ENCODE assay signal across 1 cellular context in the genomic region with DNA sequence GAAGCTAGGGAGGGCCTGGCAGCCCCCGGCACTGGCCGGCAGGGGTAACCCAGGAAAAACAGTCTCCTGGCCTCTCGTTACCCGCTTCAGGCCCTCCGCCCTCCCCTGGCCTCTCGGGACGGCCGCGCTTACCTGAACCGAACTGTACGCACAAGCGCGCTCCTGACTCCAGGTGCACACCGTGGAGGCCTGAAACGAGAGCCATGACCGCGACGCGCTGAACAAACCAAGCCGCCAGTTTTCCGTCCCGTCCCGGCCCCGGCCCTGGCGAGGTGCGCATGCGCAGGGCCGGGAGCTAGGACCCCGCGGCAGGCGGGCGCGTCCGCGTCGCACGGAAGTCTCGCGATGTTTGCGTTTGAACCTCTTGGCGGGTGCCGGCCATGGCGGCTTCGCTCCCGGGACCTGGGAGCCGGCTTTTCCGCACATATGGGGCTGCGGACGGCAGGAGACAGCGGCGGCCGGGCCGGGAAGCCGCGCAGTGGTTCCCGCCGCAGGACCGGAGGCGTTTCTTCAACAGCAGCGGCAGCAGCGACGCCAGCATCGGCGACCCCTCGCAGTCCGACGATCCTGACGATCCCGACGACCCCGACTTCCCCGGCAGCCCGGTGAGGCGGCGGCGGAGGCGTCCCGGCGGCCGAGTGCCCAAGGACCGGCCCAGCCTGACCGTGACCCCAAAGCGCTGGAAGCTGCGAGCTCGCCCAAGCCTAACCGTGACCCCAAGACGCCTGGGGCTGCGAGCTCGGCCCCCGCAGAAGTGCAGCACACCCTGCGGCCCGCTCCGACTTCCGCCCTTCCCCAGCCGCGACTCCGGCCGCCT.
TF ChIP-seq lines count a peak whose summit lies in the region.

A gene (plus strand): TSS at position 348 of the 817 bp plus-strand sequence. CDS start 33 bp downstream, at position 381.

TF ChIP-seq in HepG2, 621 proteins besides CTCF, POLR2A, EP300 and RAD21 (continued from another document and continues in another):
- TF ChIP-seq, protein P1, sequence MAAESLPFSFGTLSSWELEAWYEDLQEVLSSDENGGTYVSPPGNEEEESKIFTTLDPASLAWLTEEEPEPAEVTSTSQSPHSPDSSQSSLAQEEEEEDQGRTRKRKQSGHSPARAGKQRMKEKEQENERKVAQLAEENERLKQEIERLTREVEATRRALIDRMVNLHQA (CRISPR knock-in tag; IDR thresholded peaks at IDR 0.05), result 0 out of 2 replicates have a peak, but pooled peaks have one; percentile 39
- TF ChIP-seq ZNF543 (CRISPR knock-in tag; IDR thresholded peaks at IDR 0.05) (peak; percentile 67), MAZ (IDR thresholded peaks at IDR 0.05; ENCODE audit: borderline replicate concordance, low read depth, low read length) (no peak), MAZ (CRISPR knock-in tag; IDR thresholded peaks at IDR 0.05; ENCODE audit: low read depth) (peak; percentile 60; the same call in 1 of the 2 replicates), RARA (CRISPR knock-in tag; IDR thresholded peaks at IDR 0.05) (peak; percentile 8; the same call in 1 of the 2 replicates), TAF1 (CRISPR knock-in tag; IDR thresholded peaks at IDR 0.05) (peak; percentile 97), KDM2A (CRISPR knock-in tag; IDR thresholded peaks at IDR 0.05; ENCODE audit: borderline replicate concordance, low read depth) (peak; percentile 96), ZNF782 (CRISPR knock-in tag; IDR thresholded peaks at IDR 0.05; ENCODE audit: borderline replicate concordance) (peak; percentile 62; the same call in 1 of the 2 replicates), REXO4 (CRISPR knock-in tag; IDR thresholded peaks at IDR 0.05; ENCODE audit: borderline replicate concordance) (peak; percentile 54; the same call in 1 of the 2 replicates), ZNF17 (CRISPR knock-in tag; IDR thresholded peaks at IDR 0.05) (no peak), NKX3-1 (CRISPR knock-in tag; IDR thresholded peaks at IDR 0.05) (no peak), CHD2 (IDR thresholded peaks at IDR 0.05; ENCODE audit: low read depth, low read length) (peak; percentile 98), KDM5A (IDR thresholded peaks at IDR 0.05; ENCODE audit: borderline replicate concordance, low read length) (peak; percentile 74), POGZ (CRISPR knock-in tag; IDR thresholded peaks at IDR 0.05) (peak; percentile 98), ZNF615 (CRISPR knock-in tag; IDR thresholded peaks at IDR 0.05; ENCODE audit: borderline replicate concordance) (no peak), NFATC3 (CRISPR knock-in tag; IDR thresholded peaks at IDR 0.05) (peak; percentile 37; the same call in 1 of the 2 replicates), ZNF746 (CRISPR knock-in tag; IDR thresholded peaks at IDR 0.05) (no peak), SOX13 (IDR thresholded peaks at IDR 0.05) (no peak), SOX13 (CRISPR knock-in tag; conservative IDR thresholded peaks at IDR 0.05 in 1 of 2, IDR thresholded peaks at IDR 0.05 in 1 of 2) (no peak), EEA1 (CRISPR knock-in tag; IDR thresholded peaks at IDR 0.05; ENCODE audit: borderline replicate concordance) (no peak), TBL1XR1 (IDR thresholded peaks at IDR 0.05; ENCODE audit: borderline replicate concordance, low read length, partially characterized antibody) (peak; percentile 57), HNRNPH1 (optimal IDR thresholded peaks at IDR 0.05; ENCODE audit: low read depth, low read length) (peak; percentile 51), RFXAP (CRISPR knock-in tag; IDR thresholded peaks at IDR 0.05; ENCODE audit: borderline replicate concordance) (peak; percentile 36; the same call in 1 of the 2 replicates), ZNF878 (CRISPR knock-in tag; IDR thresholded peaks at IDR 0.05) (no peak), RFX5 (IDR thresholded peaks at IDR 0.05; ENCODE audit: low read depth, low read length) (no peak), PAWR (CRISPR knock-in tag; IDR thresholded peaks at IDR 0.05; ENCODE audit: borderline replicate concordance) (0 out of 2 replicates have a peak, but pooled peaks have one; percentile 45), PITX1 (CRISPR knock-in tag; IDR thresholded peaks at IDR 0.05) (peak; percentile 52; the same call in 1 of the 2 replicates), ZBTB3 (CRISPR knock-in tag; IDR thresholded peaks at IDR 0.05; ENCODE audit: borderline replicate concordance, low read depth) (no peak; the same call in 1 of the 2 replicates), ATM (IDR thresholded peaks at IDR 0.05; ENCODE audit: borderline replicate concordance) (no peak), ZNF441 (CRISPR knock-in tag; IDR thresholded peaks at IDR 0.05; ENCODE audit: borderline replicate concordance) (peak; percentile 82; the same call in 1 of the 2 replicates), ZNF672 (CRISPR knock-in tag; IDR thresholded peaks at IDR 0.05) (0 out of 2 replicates have a peak, but pooled peaks have one; percentile 70), FOXK1 (CRISPR knock-in tag; IDR thresholded peaks at IDR 0.05; ENCODE audit: borderline replicate concordance, low read depth) (peak; percentile 85; the same call in 1 of the 2 replicates), ZNF552 (CRISPR knock-in tag; IDR thresholded peaks at IDR 0.05; ENCODE audit: borderline replicate concordance) (peak; percentile 42), ZNF598 (CRISPR knock-in tag; IDR thresholded peaks at IDR 0.05; ENCODE audit: borderline replicate concordance) (peak; percentile 93; the same call in 1 of the 2 replicates), ZNF225 (CRISPR knock-in tag; IDR thresholded peaks at IDR 0.05) (peak; percentile 44; the same call in 1 of the 2 replicates), SNAI1 (CRISPR knock-in tag; IDR thresholded peaks at IDR 0.05; ENCODE audit: borderline replicate concordance) (peak; percentile 97), AHR (CRISPR knock-in tag; IDR thresholded peaks at IDR 0.05) (peak; percentile 80), ZFP37 (CRISPR knock-in tag; IDR thresholded peaks at IDR 0.05; ENCODE audit: borderline replicate concordance) (no peak), ZFP62 (CRISPR knock-in tag; IDR thresholded peaks at IDR 0.05) (no peak), ZNF160 (CRISPR knock-in tag; IDR thresholded peaks at IDR 0.05) (peak; percentile 88), ZMAT3 (CRISPR knock-in tag; conservative IDR thresholded peaks at IDR 0.05) (peak; percentile 59; the same call in 1 of the 2 replicates), CCDC6 (CRISPR knock-in tag; IDR thresholded peaks at IDR 0.05) (peak; percentile 80; the same call in 1 of the 2 replicates), YEATS4 (CRISPR knock-in tag; IDR thresholded peaks at IDR 0.05; ENCODE audit: borderline replicate concordance) (peak; percentile 78; the same call in 1 of the 2 replicates), ATF7 (IDR thresholded peaks at IDR 0.05) (no peak), ATF7 (CRISPR knock-in tag; IDR thresholded peaks at IDR 0.05) (0 out of 2 replicates have a peak, but pooled peaks have one; percentile 31), SIN3B (IDR thresholded peaks at IDR 0.05; ENCODE audit: low read length) (peak; percentile 96), ZNF775 (CRISPR knock-in tag; IDR thresholded peaks at IDR 0.05; ENCODE audit: borderline replicate concordance) (0 out of 2 replicates have a peak, but pooled peaks have one; percentile 60), RBM22 (optimal IDR thresholded peaks at IDR 0.05; ENCODE audit: low read length) (no peak), ZBTB42 (CRISPR knock-in tag; IDR thresholded peaks at IDR 0.05) (peak; percentile 87; the same call in 1 of the 2 replicates), SALL1 (CRISPR knock-in tag; IDR thresholded peaks at IDR 0.05) (peak; percentile 91), DNMT1 (CRISPR knock-in tag; IDR thresholded peaks at IDR 0.05) (no peak), RXRA (CRISPR knock-in tag; IDR thresholded peaks at IDR 0.05) (peak; percentile 59; the same call in 1 of the 2 replicates), NRL (CRISPR knock-in tag; IDR thresholded peaks at IDR 0.05; ENCODE audit: borderline replicate concordance) (no peak; the same call in 1 of the 2 replicates), THAP11 (CRISPR knock-in tag; IDR thresholded peaks at IDR 0.05) (peak; percentile 87), ZNF776 (CRISPR knock-in tag; IDR thresholded peaks at IDR 0.05) (peak; percentile 87; the same call in 1 of the 2 replicates), KDM3A (CRISPR knock-in tag; IDR thresholded peaks at IDR 0.05; ENCODE audit: low read depth) (peak; percentile 60), ARNTL (CRISPR knock-in tag; IDR thresholded peaks at IDR 0.05) (peak; percentile 69; the same call in 1 of the 2 replicates)
- TF ChIP-seq, protein P2, sequence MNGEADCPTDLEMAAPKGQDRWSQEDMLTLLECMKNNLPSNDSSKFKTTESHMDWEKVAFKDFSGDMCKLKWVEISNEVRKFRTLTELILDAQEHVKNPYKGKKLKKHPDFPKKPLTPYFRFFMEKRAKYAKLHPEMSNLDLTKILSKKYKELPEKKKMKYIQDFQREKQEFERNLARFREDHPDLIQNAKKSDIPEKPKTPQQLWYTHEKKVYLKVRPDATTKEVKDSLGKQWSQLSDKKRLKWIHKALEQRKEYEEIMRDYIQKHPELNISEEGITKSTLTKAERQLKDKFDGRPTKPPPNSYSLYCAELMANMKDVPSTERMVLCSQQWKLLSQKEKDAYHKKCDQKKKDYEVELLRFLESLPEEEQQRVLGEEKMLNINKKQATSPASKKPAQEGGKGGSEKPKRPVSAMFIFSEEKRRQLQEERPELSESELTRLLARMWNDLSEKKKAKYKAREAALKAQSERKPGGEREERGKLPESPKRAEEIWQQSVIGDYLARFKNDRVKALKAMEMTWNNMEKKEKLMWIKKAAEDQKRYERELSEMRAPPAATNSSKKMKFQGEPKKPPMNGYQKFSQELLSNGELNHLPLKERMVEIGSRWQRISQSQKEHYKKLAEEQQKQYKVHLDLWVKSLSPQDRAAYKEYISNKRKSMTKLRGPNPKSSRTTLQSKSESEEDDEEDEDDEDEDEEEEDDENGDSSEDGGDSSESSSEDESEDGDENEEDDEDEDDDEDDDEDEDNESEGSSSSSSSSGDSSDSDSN (CRISPR knock-in tag; IDR thresholded peaks at IDR 0.05), result peak; percentile 77
- TF ChIP-seq, protein P3, sequence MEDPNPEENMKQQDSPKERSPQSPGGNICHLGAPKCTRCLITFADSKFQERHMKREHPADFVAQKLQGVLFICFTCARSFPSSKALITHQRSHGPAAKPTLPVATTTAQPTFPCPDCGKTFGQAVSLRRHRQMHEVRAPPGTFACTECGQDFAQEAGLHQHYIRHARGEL (CRISPR knock-in tag; IDR thresholded peaks at IDR 0.05), result peak; percentile 59; the same call in 1 of the 2 replicates
- TF ChIP-seq, protein P4, sequence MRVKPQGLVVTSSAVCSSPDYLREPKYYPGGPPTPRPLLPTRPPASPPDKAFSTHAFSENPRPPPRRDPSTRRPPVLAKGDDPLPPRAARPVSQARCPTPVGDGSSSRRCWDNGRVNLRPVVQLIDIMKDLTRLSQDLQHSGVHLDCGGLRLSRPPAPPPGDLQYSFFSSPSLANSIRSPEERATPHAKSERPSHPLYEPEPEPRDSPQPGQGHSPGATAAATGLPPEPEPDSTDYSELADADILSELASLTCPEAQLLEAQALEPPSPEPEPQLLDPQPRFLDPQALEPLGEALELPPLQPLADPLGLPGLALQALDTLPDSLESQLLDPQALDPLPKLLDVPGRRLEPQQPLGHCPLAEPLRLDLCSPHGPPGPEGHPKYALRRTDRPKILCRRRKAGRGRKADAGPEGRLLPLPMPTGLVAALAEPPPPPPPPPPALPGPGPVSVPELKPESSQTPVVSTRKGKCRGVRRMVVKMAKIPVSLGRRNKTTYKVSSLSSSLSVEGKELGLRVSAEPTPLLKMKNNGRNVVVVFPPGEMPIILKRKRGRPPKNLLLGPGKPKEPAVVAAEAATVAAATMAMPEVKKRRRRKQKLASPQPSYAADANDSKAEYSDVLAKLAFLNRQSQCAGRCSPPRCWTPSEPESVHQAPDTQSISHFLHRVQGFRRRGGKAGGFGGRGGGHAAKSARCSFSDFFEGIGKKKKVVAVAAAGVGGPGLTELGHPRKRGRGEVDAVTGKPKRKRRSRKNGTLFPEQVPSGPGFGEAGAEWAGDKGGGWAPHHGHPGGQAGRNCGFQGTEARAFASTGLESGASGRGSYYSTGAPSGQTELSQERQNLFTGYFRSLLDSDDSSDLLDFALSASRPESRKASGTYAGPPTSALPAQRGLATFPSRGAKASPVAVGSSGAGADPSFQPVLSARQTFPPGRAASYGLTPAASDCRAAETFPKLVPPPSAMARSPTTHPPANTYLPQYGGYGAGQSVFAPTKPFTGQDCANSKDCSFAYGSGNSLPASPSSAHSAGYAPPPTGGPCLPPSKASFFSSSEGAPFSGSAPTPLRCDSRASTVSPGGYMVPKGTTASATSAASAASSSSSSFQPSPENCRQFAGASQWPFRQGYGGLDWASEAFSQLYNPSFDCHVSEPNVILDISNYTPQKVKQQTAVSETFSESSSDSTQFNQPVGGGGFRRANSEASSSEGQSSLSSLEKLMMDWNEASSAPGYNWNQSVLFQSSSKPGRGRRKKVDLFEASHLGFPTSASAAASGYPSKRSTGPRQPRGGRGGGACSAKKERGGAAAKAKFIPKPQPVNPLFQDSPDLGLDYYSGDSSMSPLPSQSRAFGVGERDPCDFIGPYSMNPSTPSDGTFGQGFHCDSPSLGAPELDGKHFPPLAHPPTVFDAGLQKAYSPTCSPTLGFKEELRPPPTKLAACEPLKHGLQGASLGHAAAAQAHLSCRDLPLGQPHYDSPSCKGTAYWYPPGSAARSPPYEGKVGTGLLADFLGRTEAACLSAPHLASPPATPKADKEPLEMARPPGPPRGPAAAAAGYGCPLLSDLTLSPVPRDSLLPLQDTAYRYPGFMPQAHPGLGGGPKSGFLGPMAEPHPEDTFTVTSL (CRISPR knock-in tag; IDR thresholded peaks at IDR 0.05; ENCODE audit: borderline replicate concordance), result 0 out of 2 replicates have a peak, but pooled peaks have one; percentile 15
- TF ChIP-seq, protein P5, sequence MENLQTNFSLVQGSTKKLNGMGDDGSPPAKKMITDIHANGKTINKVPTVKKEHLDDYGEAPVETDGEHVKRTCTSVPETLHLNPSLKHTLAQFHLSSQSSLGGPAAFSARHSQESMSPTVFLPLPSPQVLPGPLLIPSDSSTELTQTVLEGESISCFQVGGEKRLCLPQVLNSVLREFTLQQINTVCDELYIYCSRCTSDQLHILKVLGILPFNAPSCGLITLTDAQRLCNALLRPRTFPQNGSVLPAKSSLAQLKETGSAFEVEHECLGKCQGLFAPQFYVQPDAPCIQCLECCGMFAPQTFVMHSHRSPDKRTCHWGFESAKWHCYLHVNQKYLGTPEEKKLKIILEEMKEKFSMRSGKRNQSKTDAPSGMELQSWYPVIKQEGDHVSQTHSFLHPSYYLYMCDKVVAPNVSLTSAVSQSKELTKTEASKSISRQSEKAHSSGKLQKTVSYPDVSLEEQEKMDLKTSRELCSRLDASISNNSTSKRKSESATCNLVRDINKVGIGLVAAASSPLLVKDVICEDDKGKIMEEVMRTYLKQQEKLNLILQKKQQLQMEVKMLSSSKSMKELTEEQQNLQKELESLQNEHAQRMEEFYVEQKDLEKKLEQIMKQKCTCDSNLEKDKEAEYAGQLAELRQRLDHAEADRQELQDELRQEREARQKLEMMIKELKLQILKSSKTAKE (CRISPR knock-in tag; IDR thresholded peaks at IDR 0.05; ENCODE audit: borderline replicate concordance), result 0 out of 2 replicates have a peak, but pooled peaks have one; percentile 27
- TF ChIP-seq, protein P6, sequence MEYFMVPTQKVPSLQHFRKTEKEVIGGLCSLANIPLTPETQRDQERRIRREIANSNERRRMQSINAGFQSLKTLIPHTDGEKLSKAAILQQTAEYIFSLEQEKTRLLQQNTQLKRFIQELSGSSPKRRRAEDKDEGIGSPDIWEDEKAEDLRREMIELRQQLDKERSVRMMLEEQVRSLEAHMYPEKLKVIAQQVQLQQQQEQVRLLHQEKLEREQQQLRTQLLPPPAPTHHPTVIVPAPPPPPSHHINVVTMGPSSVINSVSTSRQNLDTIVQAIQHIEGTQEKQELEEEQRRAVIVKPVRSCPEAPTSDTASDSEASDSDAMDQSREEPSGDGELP (IDR thresholded peaks at IDR 0.05; ENCODE audit: borderline replicate concordance, low read depth), result peak; percentile 43; the same call in 1 of the 2 replicates
